Comparison of ENCODE assay signal across 24 cellular contexts in genomic region chr11:57601297-57601696, GRCh38. TPM values are rescaled to one million over a fixed set of nuclear protein-coding genes. Genes with fewer than 3 reads are reported as not detected.
"Had no signal": no experiment of that assay in that cellular context is flagged by ENCODE, and none has a peak within 500 bp of the region (broad histone marks: within the 10 kb centered on the region; RNA-seq: fewer than 3 reads in every experiment).

No MANE protein-coding gene starts in this region.

- H3K27ac ChIP-seq: foreskin keratinocyte, lower lobe of right lung, skin epidermis, thoracic aorta had no signal

- H3K27me3 ChIP-seq: foreskin keratinocyte, right lobe of liver had no signal

- ATAC-seq: activated naive CD8-positive, alpha-beta T cell treated with anti-CD3 and anti-CD28 coated beads, Interleukin-2, amount 50 U/mL, for 24 hours; esophagus mucosa; foreskin keratinocyte; left lobe of liver; lower lobe of right lung; naive thymus-derived CD8-positive, alpha-beta T cell; right lobe of liver; stimulated activated effector memory CD8-positive, alpha-beta T cell treated with anti-CD3 and anti-CD28 coated beads, Interleukin-12 subunit alpha, Interleukin-12 subunit beta, amount 100 ng/mL, for 72 hours had no signal

- DNase-seq: activated CD4-positive, alpha-beta memory T cell treated with anti-CD3 and anti-CD28 coated beads for 36 hours; activated CD4-positive, alpha-beta T cell treated with anti-CD3 and anti-CD28 coated beads, Interleukin-2, amount 10 ng/mL, durations not matched to agents 24 days and 14 days; activated CD4-positive, CD25-positive, alpha-beta regulatory T cell treated with anti-CD3 and anti-CD28 coated beads, Interleukin-2, amount 50 U/mL, for 72 hours; activated CD8-positive, alpha-beta memory T cell treated with anti-CD3 and anti-CD28 coated beads, Interleukin-2, amount 50 U/mL, for 4 hours; activated gamma-delta T cell; activated naive CD4-positive, alpha-beta T cell treated with anti-CD3 and anti-CD28 coated beads, Interleukin-2, amount 50 U/mL, for 16 hours; activated naive CD8-positive, alpha-beta T cell treated with anti-CD3 and anti-CD28 coated beads, Interleukin-2, amount 50 U/mL, for 24 hours; activated T-cell treated with anti-CD3 and anti-CD28 coated beads, Interleukin-2, amount 50 U/mL, for 1 hour; amygdala; caudate nucleus; foreskin keratinocyte; kidney glomerular epithelial cell; lower lobe of right lung; mesenchymal stem cell; naive thymus-derived CD8-positive, alpha-beta T cell; right lobe of liver; stimulated activated CD4-positive, alpha-beta T cell treated with anti-CD3 and anti-CD28 coated beads, Interleukin-4, amount 100 ng/mL, for 24 hours had no signal

- H3K9me3 ChIP-seq: lower lobe of right lung, right lobe of liver, thoracic aorta had no signal

- H3K4me3 ChIP-seq: lower lobe of right lung, right lobe of liver, skin epidermis, thoracic aorta had no signal

RNA-seq across cellular contexts. Expression of gene SERPING1, which starts 3.8 kb away (rescaled TPM):
- total RNA-seq: activated CD8-positive, alpha-beta memory T cell treated with anti-CD3 and anti-CD28 coated beads for 36 hours; naive thymus-derived CD8-positive, alpha-beta T cell had no signal

RNA-seq across cellular contexts. Expression of gene YPEL4, which starts 48.4 kb away (rescaled TPM):
- total RNA-seq: activated CD8-positive, alpha-beta memory T cell treated with anti-CD3 and anti-CD28 coated beads for 36 hours; chondrocyte; esophagus mucosa; foreskin keratinocyte had no signal
